Comparison of ENCODE assay signal across 8 cellular contexts in genomic region chr17:18859256-18859655, GRCh38. TPM values are rescaled to one million over a fixed set of nuclear protein-coding genes. Genes with fewer than 3 reads are reported as not detected.
A peak's percentile ranks its signal among the peaks of the same experiment; 100 is the strongest.
DNase-seq lines count a peak whose midpoint lies in the region; ATAC-seq, FAIRE-seq and TF ChIP-seq lines count a peak whose summit lies in the region.

No MANE protein-coding gene starts in this region.

- H3K9ac ChIP-seq in HUES64 (ENCODE audit: low read depth, low read length) (no peak overlapping the region; the same call in 1 of the 2 replicates), astrocyte (ENCODE audit: low read length) (peak overlapping the region; percentile 87)

- no peaks in the 10 kb centered on the region for H3K9me3 ChIP-seq in HUES64 (ENCODE audit: insufficient read depth, low read depth, low read length)
- no peaks in the 10 kb centered on the region for H3K9me3 ChIP-seq in astrocyte (ENCODE audit: insufficient read depth, low read depth, low read length)

- H3K4me3 ChIP-seq in AG10803 (ENCODE audit: low read length) (peak overlapping the region; percentile 69), HUES64 (ENCODE audit: low read length) (peak overlapping the region; percentile 96), astrocyte (ENCODE audit: insufficient read depth, low read depth, low read length) (peak overlapping the region; percentile 92)

- WGBS in HUES64 = 46% methylated on average over 3 of the region's 4 CpGs

- no peak overlapping the region for H2AFZ ChIP-seq in astrocyte (ENCODE audit: low read depth, low read length)

- H3K36me3 ChIP-seq in HUES64 (ENCODE audit: insufficient read depth, low read length) = no peaks in the 10 kb centered on the region; the same call in 1 of the 2 replicates
- H3K36me3 ChIP-seq in astrocyte (ENCODE audit: insufficient read depth, low read length) = no peaks in the 10 kb centered on the region

- peaks cover 19% of the 10 kb centered on the region for H4K20me1 ChIP-seq in astrocyte (ENCODE audit: insufficient read depth, low read length)

- DNase-seq in AG10803 (ENCODE audit: low read depth) = peak; percentile 52
- peak; percentile 68 for DNase-seq in astrocyte (ENCODE audit: low read depth)
- peak; percentile 31 for DNase-seq in left kidney (ENCODE audit: low read depth, low spot score)
- DNase-seq in D341Med (ENCODE audit: low spot score) = no peak
- DNase-seq in amniotic stem cell (lab: John Stamatoyannopoulos, UW) = no peak
- DNase-seq in HTR-8/SVneo (ENCODE audit: insufficient read length, low spot score) = no peak

- H3K27ac ChIP-seq in HUES64 (ENCODE audit: low read depth, low read length) = no peak overlapping the region
- H3K27ac ChIP-seq in astrocyte (ENCODE audit: low read depth, low read length) = no peak overlapping the region

- no peak for ATAC-seq in HG02759 (IDR thresholded peaks at IDR 0.05; ENCODE audit: unreplicated experiment)

- H3K9me3 Mint-ChIP-seq in astrocyte (ENCODE audit: unreplicated experiment) = no peaks in the 10 kb centered on the region

- H3K36me3 Mint-ChIP-seq in astrocyte (ENCODE audit: low read depth, unreplicated experiment) = no peaks in the 10 kb centered on the region

- H3K4me1 Mint-ChIP-seq in astrocyte (ENCODE audit: low read depth, unreplicated experiment) = peaks cover 9% of the 10 kb centered on the region

- no peaks in the 10 kb centered on the region for H3K27me3 Mint-ChIP-seq in astrocyte (ENCODE audit: low read depth, unreplicated experiment)

- no peaks in the 10 kb centered on the region for H3K27me3 ChIP-seq in HUES64 (ENCODE audit: insufficient read depth, low read length)
- H3K27me3 ChIP-seq in astrocyte (ENCODE audit: insufficient read depth, low read length) = no peaks in the 10 kb centered on the region

- H3K27ac Mint-ChIP-seq in astrocyte (ENCODE audit: unreplicated experiment) = peak overlapping the region; percentile 58

- H3K79me2 ChIP-seq in astrocyte (ENCODE audit: insufficient read depth, low read length) = peaks cover 52% of the 10 kb centered on the region

- TF ChIP-seq CTCF in AG10803 (conservative IDR thresholded peaks at IDR 0.05; ENCODE audit: low read length) = no peak
- TF ChIP-seq CTCF in astrocyte (IDR thresholded peaks at IDR 0.05; ENCODE audit: insufficient read depth, low read depth, low read length) = no peak

- FAIRE-seq in astrocyte (lab: Jason Lieb, UNC) = peak; percentile 23
- no peak for FAIRE-seq in HTR-8/SVneo (lab: Jason Lieb, UNC)

- H3K4me1 ChIP-seq in HUES64 (ENCODE audit: insufficient read depth, low read length) = peaks cover 4% of the 10 kb centered on the region; the same call in 1 of the 2 replicates
- peaks cover 22% of the 10 kb centered on the region for H3K4me1 ChIP-seq in astrocyte (ENCODE audit: insufficient read depth, low read length)

- H3K4me3 Mint-ChIP-seq in astrocyte (ENCODE audit: unreplicated experiment) = peak overlapping the region; percentile 84

- H3K4me2 ChIP-seq in astrocyte (ENCODE audit: low read length) = peak overlapping the region; percentile 92

RNA-seq across cellular contexts. Expression of gene PRPSAP2, which starts 1.3 kb away (rescaled TPM):
- 42.1 TPM for polyA plus RNA-seq in HUES64 (2013, experiment 1 of 2)
- 41.6 TPM for polyA plus RNA-seq in HUES64 (2013, experiment 2 of 2)
- 34.0 and 50.6 TPM in 2 replicates for total RNA-seq in astrocyte

Comparison
In these comparisons a context has a peak if more than half of its experiments do, and no peak if none do; other contexts are left out.
1. DNase-seq: peak in AG10803 (single experiment), astrocyte (single experiment) and left kidney (single experiment); none in D341Med (single experiment), amniotic stem cell (single experiment) and HTR-8/SVneo (single experiment).
2. Peak in every context shown above with its lines, with median percentiles within 50 percentile points of each other: H3K4me3 ChIP-seq.